In the genomic region with DNA sequence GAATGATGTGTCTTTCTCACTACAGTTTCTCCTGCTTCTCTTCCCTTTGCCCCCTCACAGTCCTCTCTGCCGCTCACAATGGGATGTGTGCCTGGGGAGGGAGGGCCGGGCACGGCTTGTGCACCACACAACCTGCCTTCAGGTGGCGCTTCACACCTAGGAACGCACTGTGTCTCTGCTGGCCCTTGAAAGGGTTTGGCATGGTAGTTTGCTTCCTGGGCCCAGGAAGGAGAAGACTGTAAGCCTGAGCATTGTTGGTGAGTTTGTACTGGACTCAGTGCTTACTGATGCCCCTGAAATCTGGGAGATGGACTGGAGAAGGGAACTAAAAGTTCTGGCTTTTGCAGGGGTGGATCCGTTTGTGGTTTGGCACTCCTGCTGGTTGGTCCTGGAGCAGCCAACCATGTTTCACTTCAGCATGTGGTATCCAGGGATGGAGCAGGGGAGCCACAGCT, we compare ENCODE assay signal across 8 cellular contexts. TPM values are rescaled to one million over a fixed set of nuclear protein-coding genes. Genes with fewer than 3 reads are reported as not detected.
DNase-seq lines count a peak whose midpoint lies in the region; ATAC-seq, FAIRE-seq and TF ChIP-seq lines count a peak whose summit lies in the region.

No MANE protein-coding gene starts in this region.

- ATAC-seq in GM19397 (IDR thresholded peaks at IDR 0.05; ENCODE audit: unreplicated experiment): no peak

- TF ChIP-seq CTCF in D721Med (IDR thresholded peaks at IDR 0.05; ENCODE audit: insufficient read depth, missing control alignments): peak; percentile 41

- DNase-seq in D721Med (ENCODE audit: insufficient read length, low spot score) (no peak), HPDE6-E6E7 (ENCODE audit: extremely low spot score) (peak; percentile 59), astrocyte of the hippocampus (ENCODE audit: low read depth, low spot score) (peak; percentile 16), lung microvascular endothelial cell (ENCODE audit: low read depth in 2 of 2) (peak; percentile 19 to 44), hippocampal formation (lab: John Stamatoyannopoulos, UW) (no peak), GF-D8 (lab: John Stamatoyannopoulos, UW) (no peak), RKO (ENCODE audit: low spot score) (no peak)

- FAIRE-seq in D721Med (lab: Jason Lieb, UNC): no peak

RNA-seq across cellular contexts. Expression of gene ALPK3, which starts 9.2 kb away (rescaled TPM):
- total RNA-seq in lung microvascular endothelial cell: 22.7 and 45.2 TPM in 2 replicates

RNA-seq across cellular contexts. Expression of gene SLC28A1, which starts 58.1 kb away (rescaled TPM):
- total RNA-seq in lung microvascular endothelial cell: not detected in 2 replicates

Comparison
In these comparisons a context has a peak if more than half of its experiments do, and no peak if none do; other contexts are left out.
1. DNase-seq: peak in HPDE6-E6E7 (single experiment), astrocyte of the hippocampus (single experiment) and lung microvascular endothelial cell (2 of 2); none in D721Med (single experiment), hippocampal formation (0 of 2), GF-D8 (single experiment) and RKO (single experiment).